1 cellular context compared by ENCODE assay signal in genomic region chr11:73330569-73331093, GRCh38.
TF ChIP-seq lines count a peak whose summit lies in the region.

No MANE protein-coding gene starts in this region.

TF ChIP-seq in GM23338, 12 proteins besides CTCF, POLR2A, EP300 and RAD21:
- TF ChIP-seq, protein P1, sequence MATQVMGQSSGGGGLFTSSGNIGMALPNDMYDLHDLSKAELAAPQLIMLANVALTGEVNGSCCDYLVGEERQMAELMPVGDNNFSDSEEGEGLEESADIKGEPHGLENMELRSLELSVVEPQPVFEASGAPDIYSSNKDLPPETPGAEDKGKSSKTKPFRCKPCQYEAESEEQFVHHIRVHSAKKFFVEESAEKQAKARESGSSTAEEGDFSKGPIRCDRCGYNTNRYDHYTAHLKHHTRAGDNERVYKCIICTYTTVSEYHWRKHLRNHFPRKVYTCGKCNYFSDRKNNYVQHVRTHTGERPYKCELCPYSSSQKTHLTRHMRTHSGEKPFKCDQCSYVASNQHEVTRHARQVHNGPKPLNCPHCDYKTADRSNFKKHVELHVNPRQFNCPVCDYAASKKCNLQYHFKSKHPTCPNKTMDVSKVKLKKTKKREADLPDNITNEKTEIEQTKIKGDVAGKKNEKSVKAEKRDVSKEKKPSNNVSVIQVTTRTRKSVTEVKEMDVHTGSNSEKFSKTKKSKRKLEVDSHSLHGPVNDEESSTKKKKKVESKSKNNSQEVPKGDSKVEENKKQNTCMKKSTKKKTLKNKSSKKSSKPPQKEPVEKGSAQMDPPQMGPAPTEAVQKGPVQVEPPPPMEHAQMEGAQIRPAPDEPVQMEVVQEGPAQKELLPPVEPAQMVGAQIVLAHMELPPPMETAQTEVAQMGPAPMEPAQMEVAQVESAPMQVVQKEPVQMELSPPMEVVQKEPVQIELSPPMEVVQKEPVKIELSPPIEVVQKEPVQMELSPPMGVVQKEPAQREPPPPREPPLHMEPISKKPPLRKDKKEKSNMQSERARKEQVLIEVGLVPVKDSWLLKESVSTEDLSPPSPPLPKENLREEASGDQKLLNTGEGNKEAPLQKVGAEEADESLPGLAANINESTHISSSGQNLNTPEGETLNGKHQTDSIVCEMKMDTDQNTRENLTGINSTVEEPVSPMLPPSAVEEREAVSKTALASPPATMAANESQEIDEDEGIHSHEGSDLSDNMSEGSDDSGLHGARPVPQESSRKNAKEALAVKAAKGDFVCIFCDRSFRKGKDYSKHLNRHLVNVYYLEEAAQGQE (IDR thresholded peaks at IDR 0.05; ENCODE audit: unreplicated experiment) = no peak
- TF ChIP-seq, protein P2, sequence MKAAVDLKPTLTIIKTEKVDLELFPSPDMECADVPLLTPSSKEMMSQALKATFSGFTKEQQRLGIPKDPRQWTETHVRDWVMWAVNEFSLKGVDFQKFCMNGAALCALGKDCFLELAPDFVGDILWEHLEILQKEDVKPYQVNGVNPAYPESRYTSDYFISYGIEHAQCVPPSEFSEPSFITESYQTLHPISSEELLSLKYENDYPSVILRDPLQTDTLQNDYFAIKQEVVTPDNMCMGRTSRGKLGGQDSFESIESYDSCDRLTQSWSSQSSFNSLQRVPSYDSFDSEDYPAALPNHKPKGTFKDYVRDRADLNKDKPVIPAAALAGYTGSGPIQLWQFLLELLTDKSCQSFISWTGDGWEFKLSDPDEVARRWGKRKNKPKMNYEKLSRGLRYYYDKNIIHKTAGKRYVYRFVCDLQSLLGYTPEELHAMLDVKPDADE (IDR thresholded peaks at IDR 0.05) = no peak
- TF ChIP-seq POLR2AphosphoS5 (IDR thresholded peaks at IDR 0.05; ENCODE audit: low read depth) = no peak
- TF ChIP-seq EZH2 (IDR thresholded peaks at IDR 0.05; ENCODE audit: low read depth, unreplicated experiment) = no peak
- TF ChIP-seq NANOG (IDR thresholded peaks at IDR 0.05; ENCODE audit: borderline replicate concordance) = no peak
- TF ChIP-seq, protein P3, sequence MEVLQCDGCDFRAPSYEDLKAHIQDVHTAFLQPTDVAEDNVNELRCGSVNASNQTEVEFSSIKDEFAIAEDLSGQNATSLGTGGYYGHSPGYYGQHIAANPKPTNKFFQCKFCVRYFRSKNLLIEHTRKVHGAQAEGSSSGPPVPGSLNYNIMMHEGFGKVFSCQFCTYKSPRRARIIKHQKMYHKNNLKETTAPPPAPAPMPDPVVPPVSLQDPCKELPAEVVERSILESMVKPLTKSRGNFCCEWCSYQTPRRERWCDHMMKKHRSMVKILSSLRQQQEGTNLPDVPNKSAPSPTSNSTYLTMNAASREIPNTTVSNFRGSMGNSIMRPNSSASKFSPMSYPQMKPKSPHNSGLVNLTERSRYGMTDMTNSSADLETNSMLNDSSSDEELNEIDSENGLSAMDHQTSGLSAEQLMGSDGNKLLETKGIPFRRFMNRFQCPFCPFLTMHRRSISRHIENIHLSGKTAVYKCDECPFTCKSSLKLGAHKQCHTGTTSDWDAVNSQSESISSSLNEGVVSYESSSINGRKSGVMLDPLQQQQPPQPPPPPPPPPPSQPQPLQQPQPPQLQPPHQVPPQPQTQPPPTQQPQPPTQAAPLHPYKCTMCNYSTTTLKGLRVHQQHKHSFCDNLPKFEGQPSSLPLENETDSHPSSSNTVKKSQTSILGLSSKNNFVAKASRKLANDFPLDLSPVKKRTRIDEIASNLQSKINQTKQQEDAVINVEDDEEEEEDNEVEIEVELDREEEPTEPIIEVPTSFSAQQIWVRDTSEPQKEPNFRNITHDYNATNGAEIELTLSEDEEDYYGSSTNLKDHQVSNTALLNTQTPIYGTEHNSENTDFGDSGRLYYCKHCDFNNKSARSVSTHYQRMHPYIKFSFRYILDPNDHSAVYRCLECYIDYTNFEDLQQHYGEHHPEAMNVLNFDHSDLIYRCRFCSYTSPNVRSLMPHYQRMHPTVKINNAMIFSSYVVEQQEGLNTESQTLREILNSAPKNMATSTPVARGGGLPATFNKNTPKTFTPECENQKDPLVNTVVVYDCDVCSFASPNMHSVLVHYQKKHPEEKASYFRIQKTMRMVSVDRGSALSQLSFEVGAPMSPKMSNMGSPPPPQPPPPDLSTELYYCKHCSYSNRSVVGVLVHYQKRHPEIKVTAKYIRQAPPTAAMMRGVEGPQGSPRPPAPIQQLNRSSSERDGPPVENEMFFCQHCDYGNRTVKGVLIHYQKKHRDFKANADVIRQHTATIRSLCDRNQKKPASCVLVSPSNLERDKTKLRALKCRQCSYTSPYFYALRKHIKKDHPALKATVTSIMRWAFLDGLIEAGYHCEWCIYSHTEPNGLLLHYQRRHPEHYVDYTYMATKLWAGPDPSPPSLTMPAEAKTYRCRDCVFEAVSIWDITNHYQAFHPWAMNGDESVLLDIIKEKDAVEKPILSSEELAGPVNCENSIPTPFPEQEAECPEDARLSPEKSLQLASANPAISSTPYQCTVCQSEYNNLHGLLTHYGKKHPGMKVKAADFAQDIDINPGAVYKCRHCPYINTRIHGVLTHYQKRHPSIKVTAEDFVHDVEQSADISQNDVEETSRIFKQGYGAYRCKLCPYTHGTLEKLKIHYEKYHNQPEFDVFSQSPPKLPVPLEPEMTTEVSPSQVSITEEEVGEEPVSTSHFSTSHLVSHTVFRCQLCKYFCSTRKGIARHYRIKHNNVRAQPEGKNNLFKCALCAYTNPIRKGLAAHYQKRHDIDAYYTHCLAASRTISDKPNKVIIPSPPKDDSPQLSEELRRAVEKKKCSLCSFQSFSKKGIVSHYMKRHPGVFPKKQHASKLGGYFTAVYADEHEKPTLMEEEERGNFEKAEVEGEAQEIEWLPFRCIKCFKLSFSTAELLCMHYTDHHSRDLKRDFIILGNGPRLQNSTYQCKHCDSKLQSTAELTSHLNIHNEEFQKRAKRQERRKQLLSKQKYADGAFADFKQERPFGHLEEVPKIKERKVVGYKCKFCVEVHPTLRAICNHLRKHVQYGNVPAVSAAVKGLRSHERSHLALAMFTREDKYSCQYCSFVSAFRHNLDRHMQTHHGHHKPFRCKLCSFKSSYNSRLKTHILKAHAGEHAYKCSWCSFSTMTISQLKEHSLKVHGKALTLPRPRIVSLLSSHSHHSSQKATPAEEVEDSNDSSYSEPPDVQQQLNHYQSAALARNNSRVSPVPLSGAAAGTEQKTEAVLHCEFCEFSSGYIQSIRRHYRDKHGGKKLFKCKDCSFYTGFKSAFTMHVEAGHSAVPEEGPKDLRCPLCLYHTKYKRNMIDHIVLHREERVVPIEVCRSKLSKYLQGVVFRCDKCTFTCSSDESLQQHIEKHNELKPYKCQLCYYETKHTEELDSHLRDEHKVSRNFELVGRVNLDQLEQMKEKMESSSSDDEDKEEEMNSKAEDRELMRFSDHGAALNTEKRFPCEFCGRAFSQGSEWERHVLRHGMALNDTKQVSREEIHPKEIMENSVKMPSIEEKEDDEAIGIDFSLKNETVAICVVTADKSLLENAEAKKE (CRISPR knock-in tag; IDR thresholded peaks at IDR 0.05) = no peak
- no peak for TF ChIP-seq CREB1 (CRISPR knock-in tag; IDR thresholded peaks at IDR 0.05; ENCODE audit: low read depth)
- no peak for TF ChIP-seq STAT1 (IDR thresholded peaks at IDR 0.05; ENCODE audit: unreplicated experiment)
- no peak for TF ChIP-seq ZNF114 (CRISPR knock-in tag; IDR thresholded peaks at IDR 0.05)
- no peak for TF ChIP-seq ZNF331 (CRISPR knock-in tag; IDR thresholded peaks at IDR 0.05; ENCODE audit: low read depth)
- no peak for TF ChIP-seq JUNB (IDR thresholded peaks at IDR 0.05; ENCODE audit: unreplicated experiment)
- no peak for TF ChIP-seq EZH2phosphoT487 (IDR thresholded peaks at IDR 0.05; ENCODE audit: unreplicated experiment)
